8 cellular contexts compared by ENCODE assay signal in genomic region chr12:93573552-93574223, GRCh38. TPM values are rescaled to one million over a fixed set of nuclear protein-coding genes. Genes with fewer than 3 reads are reported as not detected.
DNase-seq lines count a peak whose midpoint lies in the region; ATAC-seq, FAIRE-seq and TF ChIP-seq lines count a peak whose summit lies in the region.

No MANE protein-coding gene starts in this region.

- no peaks in the 10 kb centered on the region for H3K9me3 ChIP-seq in right atrium auricular region
- no peaks in the 10 kb centered on the region for H3K9me3 ChIP-seq in astrocyte (ENCODE audit: insufficient read depth, low read depth, low read length)
- no peaks in the 10 kb centered on the region for H3K9me3 ChIP-seq in left lung
- no peaks in the 10 kb centered on the region for H3K9me3 ChIP-seq in testis

- H3K4me1 ChIP-seq in right atrium auricular region, result peaks cover 0 to 14% of the 10 kb centered on the region in 2 donors
- H3K4me1 ChIP-seq in astrocyte (ENCODE audit: insufficient read depth, low read length), result peaks cover 13% of the 10 kb centered on the region
- peaks cover 0 to 51% of the 10 kb centered on the region in 2 donors for H3K4me1 ChIP-seq in left lung
- no peaks in the 10 kb centered on the region for H3K4me1 ChIP-seq in testis

- H3K27ac ChIP-seq in right atrium auricular region (peak overlapping the region in 1 of 2 donors; percentile 93), astrocyte (ENCODE audit: low read depth, low read length) (no peak overlapping the region), left lung (peak overlapping the region; percentile 85 to 96), testis (peak overlapping the region; percentile 92 to 96)

- H3K36me3 Mint-ChIP-seq in astrocyte (ENCODE audit: low read depth, unreplicated experiment), result no peaks in the 10 kb centered on the region

- no peaks in the 10 kb centered on the region for H3K27me3 ChIP-seq in right atrium auricular region
- H3K27me3 ChIP-seq in astrocyte (ENCODE audit: insufficient read depth, low read length), result no peaks in the 10 kb centered on the region
- H3K27me3 ChIP-seq in left lung, result peaks cover 0 to 79% of the 10 kb centered on the region in 2 donors
- H3K27me3 ChIP-seq in testis, result no peaks in the 10 kb centered on the region

- peaks cover 12% of the 10 kb centered on the region for H3K27me3 Mint-ChIP-seq in astrocyte (ENCODE audit: low read depth, unreplicated experiment)

- peak overlapping the region; percentile 77 for H2AFZ ChIP-seq in astrocyte (ENCODE audit: low read depth, low read length)

- TF ChIP-seq CTCF in right atrium auricular region (IDR thresholded peaks at IDR 0.05) (no peak), astrocyte (IDR thresholded peaks at IDR 0.05; ENCODE audit: insufficient read depth, low read depth, low read length) (no peak), left lung (IDR thresholded peaks at IDR 0.05) (no peak), testis (IDR thresholded peaks at IDR 0.05) (no peak)

- intact Hi-C loops in cardiac septum (cut with DNase I) (loop anchor here (1.0 to 5.0 kb wide), 4 partner anchors 20 to 419 kb away; no protein-coding TSS in a partner anchor), left lung (cut with DNase I) (loop anchor here in 1 of 2 donors (5.0 kb wide), 2 partner anchors 104 to 169 kb away; partner anchors contain the start of gene CRADD), testis (cut with DNase I; ENCODE audit: low total_unique reads) (loop anchor here (5.0 to 10.0 kb wide), 2 partner anchors 111 to 169 kb away; no protein-coding TSS in a partner anchor)

- H3K4me1 Mint-ChIP-seq in astrocyte (ENCODE audit: low read depth, unreplicated experiment), result peaks cover 4% of the 10 kb centered on the region

- peaks cover 35% of the 10 kb centered on the region for H3K79me2 ChIP-seq in astrocyte (ENCODE audit: insufficient read depth, low read length)

- H3K27ac Mint-ChIP-seq in astrocyte (ENCODE audit: unreplicated experiment), result peak overlapping the region; percentile 16

- DNase-seq in right atrium auricular region (ENCODE audit: low spot score) (no peak), cardiac septum (ENCODE audit: low spot score) (no peak), astrocyte (ENCODE audit: low read depth) (peak; percentile 12), left lung (no peak), testis (peak; percentile 32), SKM-1 treated with dmso at 0.1 percent for 144 hours (lab: John Stamatoyannopoulos, UW; ENCODE audit: unreplicated experiment) (no peak), NCI-H1930 (lab: John Stamatoyannopoulos, UW) (no peak)

- FAIRE-seq in astrocyte (lab: Jason Lieb, UNC), result no peak

- peak overlapping the region; percentile 77 for H3K9ac ChIP-seq in astrocyte (ENCODE audit: low read length)

- ATAC-seq in left lung (no peak), GM21381 (IDR thresholded peaks at IDR 0.05; ENCODE audit: unreplicated experiment) (no peak)

- H3K9me3 Mint-ChIP-seq in astrocyte (ENCODE audit: unreplicated experiment), result no peaks in the 10 kb centered on the region

- H4K20me1 ChIP-seq in astrocyte (ENCODE audit: insufficient read depth, low read length), result peaks cover 9% of the 10 kb centered on the region

- peaks cover 11% of the 10 kb centered on the region for H3K36me3 ChIP-seq in right atrium auricular region
- H3K36me3 ChIP-seq in astrocyte (ENCODE audit: insufficient read depth, low read length), result no peaks in the 10 kb centered on the region
- peaks cover 0 to 8% of the 10 kb centered on the region in 2 donors for H3K36me3 ChIP-seq in left lung
- no peaks in the 10 kb centered on the region for H3K36me3 ChIP-seq in testis (ENCODE audit: low read depth, missing control alignments)

- WGBS in testis, 2 donors, result 5 to 15% methylated on average over 21 of the region's 21 CpGs

- no peak for TF ChIP-seq POLR2A in testis (IDR thresholded peaks at IDR 0.05)

- H3K4me3 Mint-ChIP-seq in astrocyte (ENCODE audit: unreplicated experiment), result peak overlapping the region; percentile 71

- H3K4me3 ChIP-seq in right atrium auricular region (peak overlapping the region; percentile 74 to 79), astrocyte (ENCODE audit: insufficient read depth, low read depth, low read length) (peak overlapping the region; percentile 83), left lung (peak overlapping the region; percentile 62 to 82), testis (peak overlapping the region; percentile 64 to 74)

- peak overlapping the region; percentile 99 for H3K4me2 ChIP-seq in astrocyte (ENCODE audit: low read length)

RNA-seq across cellular contexts. Expression of gene SOCS2, which starts 1.2 kb away (rescaled TPM):
- total RNA-seq in right atrium auricular region (10 to 100 TPM; 21.4 to 25.5 TPM), cardiac septum (40.3 TPM), astrocyte (2.6 and 6.4 TPM in 2 replicates), left lung (10 to 100 TPM; 15.7 to 30.4 TPM), testis (10 to 100 TPM; 19.3 to 25.4 TPM)
- polyA plus RNA-seq in testis (ENCODE audit: insufficient read depth, low read depth, low replicate concordance), result 24.1 TPM

Comparison
In these comparisons a context has a peak if more than half of its experiments do, and no peak if none do; other contexts are left out.
1. DNase-seq: peak in astrocyte (single experiment) and testis (single experiment); none in right atrium auricular region (single experiment), cardiac septum (single experiment), left lung (0 of 2), SKM-1 treated with dmso at 0.1 percent for 144 hours (single experiment) and NCI-H1930 (0 of 2).
2. Peak in every context shown above with its lines, with median percentiles within 50 percentile points of each other: H3K4me3 ChIP-seq.